1 cellular context compared by ENCODE assay signal in genomic region chrX:13653022-13653693, GRCh38.
TF ChIP-seq lines count a peak whose summit lies in the region.

Gene TCEANC (plus strand): TSS chrX:13653141. CDS start chrX:13662509, 9,368 bp downstream.

TF ChIP-seq in liver, 16 proteins besides CTCF, POLR2A, EP300 and RAD21 (continued from another document):
- TF ChIP-seq GABPA (IDR thresholded peaks at IDR 0.05 in 1 of 2, conservative IDR thresholded peaks at IDR 0.05 in 1 of 2) (peak in 1 of 2 donors; percentile 85), SP1 (IDR thresholded peaks at IDR 0.05) (peak; percentile 63), JUND (IDR thresholded peaks at IDR 0.05) (peak; percentile 96 to 97), MAX (IDR thresholded peaks at IDR 0.05) (peak; percentile 46), FOXA1 (IDR thresholded peaks at IDR 0.05) (no peak)
